Comparison of ENCODE assay signal across 17 cellular contexts in genomic region chr2:63651361-63651760, GRCh38.
DNase-seq lines count a peak whose midpoint lies in the region; ATAC-seq lines count a peak whose summit lies in the region.
"Had no signal": no experiment of that assay in that cellular context is flagged by ENCODE, and none has a peak within 500 bp of the region (broad histone marks: within the 10 kb centered on the region; RNA-seq: fewer than 3 reads in every experiment).

No MANE protein-coding gene starts in this region.

- no peak for ATAC-seq in GM21717 (IDR thresholded peaks at IDR 0.05; ENCODE audit: unreplicated experiment)
- ATAC-seq: CD8-positive, alpha-beta T cell; GM23338 had no signal

- DNase-seq in DMS 273 (lab: John Stamatoyannopoulos, UW; ENCODE audit: unreplicated experiment) (peak; percentile 46), DMS 273 treated with DMSO at 0.1 percent for 48 hours (lab: John Stamatoyannopoulos, UW) (no peak), kidney tubule cell (ENCODE audit: low spot score) (peak; percentile 25), renal cortical epithelial cell (ENCODE audit: low read depth) (peak; percentile 35), H7 (no peak)
- DNase-seq in effector CD8-positive, alpha-beta T cell (lab: John Stamatoyannopoulos, UW) = no peak
- DNase-seq: Caco-2; CD4-positive, CD25-positive, alpha-beta regulatory T cell; CD8-positive, alpha-beta T cell; DMS53; DMS79 treated with DMSO at 0.1 percent for 48 hours; GF-D8; HFFc6 had no signal

- H3K36me3 ChIP-seq in H7 (replicated peaks; ENCODE audit: control insufficient read depth, insufficient read depth, low read length) = no peaks in the 10 kb centered on the region
- H3K36me3 ChIP-seq: BLaER1, HAP-1 had no signal

- H3K27me3 ChIP-seq in H7 (ENCODE audit: control insufficient read depth, insufficient read depth, low read length) = no peaks in the 10 kb centered on the region
- H3K27me3 ChIP-seq: BLaER1 had no signal

- no peak overlapping the region for H3K4me3 ChIP-seq in H7 (ENCODE audit: insufficient read depth, low read depth, low read length)
- H3K4me3 ChIP-seq: BLaER1, GM23338, HAP-1 had no signal

Comparison
In these comparisons a context has a peak if more than half of its experiments do, and no peak if none do; other contexts are left out.
1. DNase-seq: peak in DMS 273 (single experiment), kidney tubule cell (single experiment) and renal cortical epithelial cell (single experiment); none in DMS 273 treated with DMSO at 0.1 percent for 48 hours (single experiment), effector CD8-positive, alpha-beta T cell (single experiment) and H7 (single experiment).